14 cellular contexts compared by ENCODE assay signal in genomic region chr10:101311440-101312067, GRCh38. TPM values are rescaled to one million over a fixed set of nuclear protein-coding genes. Genes with fewer than 3 reads are reported as not detected.
DNase-seq lines count a peak whose midpoint lies in the region; ATAC-seq, FAIRE-seq and TF ChIP-seq lines count a peak whose summit lies in the region.
"Had no signal": no experiment of that assay in that cellular context is flagged by ENCODE, and none has a peak within 500 bp of the region (broad histone marks: within the 10 kb centered on the region; RNA-seq: fewer than 3 reads in every experiment).

No MANE protein-coding gene starts in this region.

- peak overlapping the region; percentile 54 for H3K4me3 Mint-ChIP-seq in activated naive CD4-positive, alpha-beta T cell treated with anti-CD3 and anti-CD28 coated beads for 36 hours

- no peaks in the 10 kb centered on the region for H3K9me3 Mint-ChIP-seq in activated naive CD4-positive, alpha-beta T cell treated with anti-CD3 and anti-CD28 coated beads for 36 hours
- H3K9me3 Mint-ChIP-seq in activated naive CD4-positive, alpha-beta T cell treated with anti-CD3 and anti-CD28 coated beads, Interleukin-2, amount 50 U/mL, for 72 hours, result no peaks in the 10 kb centered on the region

- H4K5ac ChIP-seq in H1 (ENCODE audit: insufficient read length, low read depth, low read length) (no peak overlapping the region), mesendoderm (ENCODE audit: low read length) (no peak overlapping the region)

- no peaks in the 10 kb centered on the region for H4K20me1 ChIP-seq in H1 (replicated peaks in 1 of 2; ENCODE audit: control insufficient read depth in 1 of 2, insufficient read depth in 2 of 2, low read length in 2 of 2)
- no peaks in the 10 kb centered on the region for H4K20me1 ChIP-seq in PC-3 (ENCODE audit: low read length)

- H3K18ac ChIP-seq in H1 (ENCODE audit: extremely low read depth, low read length), result no peak overlapping the region
- H3K18ac ChIP-seq in mesendoderm (ENCODE audit: low read length), result no peak overlapping the region

- in situ Hi-C loops in ACHN (cut with HindIII; ENCODE audit: low pct_ligation_motif_present, low pct_unique_long_range_greater_than_20kb, low sequenced_read_pairs), result no loop called here

- H2BK120ac ChIP-seq in H1 (replicated peaks; ENCODE audit: low read depth, low read length), result no peak overlapping the region
- H2BK120ac ChIP-seq in mesendoderm (ENCODE audit: low read depth, low read length), result no peak overlapping the region

- no TSS peak for BruUV-seq in PC-3 (replicated peaks; lab: Mats Ljungman, UMichigan)

- H3K4ac ChIP-seq in H1 (replicated peaks; ENCODE audit: insufficient read length, low read depth, low read length) (peak overlapping the region; percentile 21), mesendoderm (ENCODE audit: low read depth, low read length) (no peak overlapping the region)

- H3K23ac ChIP-seq in H1 (ENCODE audit: insufficient read length) (no peak overlapping the region), mesendoderm (ENCODE audit: low read length) (no peak overlapping the region)

- 64% methylated on average over 11 of the region's 11 CpGs; no CpG with 5 or more reads in 1 of the 2 experiments for WGBS in H1 (ENCODE audit: extremely low coverage in 1 of 2, insufficient coverage in 1 of 2, insufficient read length in 1 of 2, insufficient replicate concordance in 2 of 2, low coverage in 1 of 2, low lambda C conversion rate in 2 of 2, missing lambda C conversion rate in 1 of 2), 2 experiments
- no CpG with 5 or more reads among the region's 11 CpGs for WGBS in mesendoderm (ENCODE audit: extremely low coverage, insufficient coverage, low lambda C conversion rate)
- WGBS in thyroid gland, 2 donors, result 24 to 27% methylated on average over 10 to 11 of the region's 11 CpGs

- no peak overlapping the region for H2BK5ac ChIP-seq in H1 (ENCODE audit: low read depth, low read length)
- H2BK5ac ChIP-seq in mesendoderm (ENCODE audit: low read length), result no peak overlapping the region

- H3K79me1 ChIP-seq in H1 (ENCODE audit: low read depth, low read length) (no peaks in the 10 kb centered on the region), mesendoderm (ENCODE audit: low read length) (no peaks in the 10 kb centered on the region)

- TF ChIP-seq POLR2A in H1 (IDR thresholded peaks at IDR 0.05; ENCODE audit: control extremely low read depth in 1 of 2, low read depth in 2 of 2, low read length in 2 of 2) (no peak; a peak in 1 of 3 replicates), thyroid gland (IDR thresholded peaks at IDR 0.05) (no peak)

- peak overlapping the region in 2 of 4 experiments; percentile 23 to 49; a peak in 5 of 8 replicates for H3K4me3 ChIP-seq in H1 (ENCODE audit: extremely low read depth in 1 of 4, insufficient read depth in 2 of 4, low read depth in 3 of 4, low read length in 4 of 4)
- H3K4me3 ChIP-seq in mesendoderm (ENCODE audit: low read length), result no peak overlapping the region
- no peak overlapping the region for H3K4me3 ChIP-seq in thyroid gland (replicated peaks in 1 of 3)
- H3K4me3 ChIP-seq in PC-3 (ENCODE audit: low read length), result no peak overlapping the region
- H3K4me3 ChIP-seq: A549, GM12878, suprapubic skin had no signal

- intact Hi-C loops in activated naive CD4-positive, alpha-beta T cell treated with anti-CD3 and anti-CD28 coated beads for 36 hours (cut with micrococcal nuclease), result no loop called here
- intact Hi-C loops in thyroid gland (cut with DNase I), result no loop called here
- intact Hi-C loops in PC-3 (cut with micrococcal nuclease), result no loop called here

- no peaks in the 10 kb centered on the region for H3K23me2 ChIP-seq in H1 (ENCODE audit: low read depth, low read length)

- H2BK15ac ChIP-seq in H1 (ENCODE audit: low read length) (no peak overlapping the region), mesendoderm (replicated peaks; ENCODE audit: low read depth) (no peak overlapping the region)

- H3K27ac ChIP-seq in H1 (ENCODE audit: low read depth, low read length), result no peak overlapping the region
- H3K27ac ChIP-seq in mesendoderm (ENCODE audit: low read depth, low read length), result no peak overlapping the region
- H3K27ac ChIP-seq in thyroid gland, result no peak overlapping the region
- H3K27ac ChIP-seq in PC-3 (ENCODE audit: low read length), result no peak overlapping the region
- H3K27ac ChIP-seq: A549, brain microvascular endothelial cell, RWPE1, suprapubic skin had no signal

- POLR2A ChIA-PET in H1 (lab: Charles Lee; ENCODE audit: partially characterized antibody) (interaction anchor here (1.6 to 2.5 kb wide), 3 partner anchors 9 to 42 kb away, joined by 3 to 8 read pairs (median 8); partner anchors contain the start of gene BTRC), PC-3 (lab: Charles Lee; ENCODE audit: unreplicated experiment) (no interaction called here)

- no peak overlapping the region for H2BK20ac ChIP-seq in H1 (ENCODE audit: low read length)

- no peak overlapping the region for H3K27ac Mint-ChIP-seq in activated naive CD4-positive, alpha-beta T cell treated with anti-CD3 and anti-CD28 coated beads for 36 hours
- no peak overlapping the region for H3K27ac Mint-ChIP-seq in activated naive CD4-positive, alpha-beta T cell treated with anti-CD3 and anti-CD28 coated beads, Interleukin-2, amount 50 U/mL, for 72 hours

- no peak overlapping the region for H4K91ac ChIP-seq in H1 (replicated peaks; ENCODE audit: insufficient read length, low read length)

- H3K9me2 ChIP-seq in PC-3 (replicated peaks; ENCODE audit: low read length), result no peaks in the 10 kb centered on the region

- no peak overlapping the region for H3K56ac ChIP-seq in H1 (replicated peaks; ENCODE audit: insufficient read length, low read depth, low read length)
- peak overlapping the region; percentile 72 for H3K56ac ChIP-seq in mesendoderm (ENCODE audit: low read length)

- no peak overlapping the region for H4K8ac ChIP-seq in H1 (ENCODE audit: extremely low read depth, insufficient read depth, low read length)
- H4K8ac ChIP-seq in mesendoderm (ENCODE audit: low read depth, low read length), result no peak overlapping the region

- H2AFZ ChIP-seq in H1 (ENCODE audit: low read length), result peak overlapping the region; percentile 73; the same call in 1 of the 2 replicates
- H2AFZ ChIP-seq in PC-3 (ENCODE audit: low read length), result no peak overlapping the region

- no peak for TF ChIP-seq EP300 in H1 (IDR thresholded peaks at IDR 0.05; ENCODE audit: borderline replicate concordance in 1 of 2, low read depth in 2 of 2, low read length in 2 of 2)

- H3K14ac ChIP-seq in H1 (ENCODE audit: insufficient read length), result no peak overlapping the region

- H3K4me1 Mint-ChIP-seq in activated naive CD4-positive, alpha-beta T cell treated with anti-CD3 and anti-CD28 coated beads for 36 hours (ENCODE audit: low read depth), result peaks cover 9% of the 10 kb centered on the region

- no peak for ATAC-seq in activated naive CD4-positive, alpha-beta T cell treated with anti-CD3 and anti-CD28 coated beads, Interleukin-2, amount 50 U/mL, for 72 hours
- ATAC-seq in GM21529 (IDR thresholded peaks at IDR 0.05; ENCODE audit: unreplicated experiment) (no peak), PC-3 (no peak)
- ATAC-seq: GM12878 had no signal

- H3K36me3 ChIP-seq in H1 (ENCODE audit: control insufficient read depth in 2 of 4, insufficient read depth in 4 of 4, low read length in 3 of 4), result no peaks in the 10 kb centered on the region
- H3K36me3 ChIP-seq in mesendoderm (ENCODE audit: control insufficient read depth, insufficient read depth, low read length), result no peaks in the 10 kb centered on the region
- no peaks in the 10 kb centered on the region for H3K36me3 ChIP-seq in thyroid gland
- no peaks in the 10 kb centered on the region for H3K36me3 ChIP-seq in PC-3 (ENCODE audit: low read depth, low read length)
- H3K36me3 ChIP-seq: brain microvascular endothelial cell, suprapubic skin had no signal

- H3F3A ChIP-seq in PC-3 (ENCODE audit: low read length, unreplicated experiment), result no peaks in the 10 kb centered on the region

- H3K36me3 Mint-ChIP-seq in activated naive CD4-positive, alpha-beta T cell treated with anti-CD3 and anti-CD28 coated beads for 36 hours (ENCODE audit: low read depth), result no peaks in the 10 kb centered on the region
- H3K36me3 Mint-ChIP-seq in activated naive CD4-positive, alpha-beta T cell treated with anti-CD3 and anti-CD28 coated beads, Interleukin-2, amount 50 U/mL, for 72 hours, result peaks cover 5% of the 10 kb centered on the region in 2 donors

- CTCF ChIA-PET in activated naive CD4-positive, alpha-beta T cell treated with anti-CD3 and anti-CD28 coated beads for 36 hours (lab: Charles Lee), result interaction anchor here (0.7 to 1.0 kb wide), 3 partner anchors 10 to 130 kb away, joined by 3 to 5 read pairs (median 3); no protein-coding TSS in a partner anchor
- CTCF ChIA-PET in H1 (lab: Charles Lee; ENCODE audit: partially characterized antibody), result interaction anchor here (0.8 to 19.2 kb wide), 10 partner anchors 9 to 259 kb away, joined by 3 to 417 read pairs (median 10); no protein-coding TSS in a partner anchor
- CTCF ChIA-PET in PC-3 (lab: Charles Lee), result no interaction called here

- H2AK5ac ChIP-seq in H1 (ENCODE audit: low read depth, low read length) (no peak overlapping the region), mesendoderm (ENCODE audit: low read length) (no peak overlapping the region)

- DNase-seq in activated naive CD4-positive, alpha-beta T cell treated with anti-CD3 and anti-CD28 coated beads for 36 hours, result no peak
- DNase-seq in activated naive CD4-positive, alpha-beta T cell treated with anti-CD3 and anti-CD28 coated beads, Interleukin-2, amount 50 U/mL, for 72 hours (ENCODE audit: low spot score in 2 of 2), result no peak
- no peak for DNase-seq in H1 (ENCODE audit: low read depth in 1 of 2, low spot score in 2 of 2)
- DNase-seq in mesendoderm, result no peak
- peak; percentile 42 to 45 for DNase-seq in thyroid gland
- no peak for DNase-seq in ACHN
- no peak for DNase-seq in PC-3
- DNase-seq: brain microvascular endothelial cell, islet precursor cell had no signal

- peaks cover 39% of the 10 kb centered on the region for H3K27me3 Mint-ChIP-seq in activated naive CD4-positive, alpha-beta T cell treated with anti-CD3 and anti-CD28 coated beads for 36 hours (ENCODE audit: low read depth)

- H3K9ac ChIP-seq in H1 (replicated peaks in 1 of 4; ENCODE audit: extremely low read depth in 1 of 4, low read depth in 3 of 4, low read length in 3 of 4) (no peak overlapping the region), mesendoderm (ENCODE audit: low read length) (peak overlapping the region; percentile 36), PC-3 (ENCODE audit: low read length) (no peak overlapping the region)

- peak overlapping the region; percentile 48 to 95 for H3K4me2 ChIP-seq in H1 (ENCODE audit: insufficient read depth in 1 of 2, low read depth in 2 of 2, low read length in 2 of 2)
- peak overlapping the region; percentile 44 for H3K4me2 ChIP-seq in mesendoderm (ENCODE audit: low read length)
- H3K4me2 ChIP-seq in PC-3 (ENCODE audit: low read length), result no peak overlapping the region
- H3K4me2 ChIP-seq: A549 had no signal

- H2BK12ac ChIP-seq in H1 (ENCODE audit: low read depth, low read length), result 0 out of 2 replicates have a peak overlapping the region, but pooled peaks have one; percentile 17

- TF ChIP-seq RAD21 in H1 (IDR thresholded peaks at IDR 0.05 in 1 of 2, conservative IDR thresholded peaks at IDR 0.05 in 1 of 2; ENCODE audit: low read depth in 2 of 2, low read length in 2 of 2), result no peak

- H3K79me2 ChIP-seq in H1 (ENCODE audit: control insufficient read depth in 1 of 2, insufficient read depth in 2 of 2, low read length in 2 of 2), result no peaks in the 10 kb centered on the region
- H3K79me2 ChIP-seq in mesendoderm (ENCODE audit: control insufficient read depth, insufficient read depth, low read length), result no peaks in the 10 kb centered on the region
- no peaks in the 10 kb centered on the region for H3K79me2 ChIP-seq in PC-3 (ENCODE audit: low read length)

- TF ChIP-seq CTCF in H1 (IDR thresholded peaks at IDR 0.05; ENCODE audit: control extremely low read depth in 1 of 3, insufficient read depth in 1 of 3, low read depth in 1 of 3, low read length in 3 of 3) (no peak), thyroid gland (IDR thresholded peaks at IDR 0.05) (no peak), PC-3 (conservative IDR thresholded peaks at IDR 0.05; ENCODE audit: low read depth, low read length) (no peak)

- H3K9me3 ChIP-seq in H1 (ENCODE audit: insufficient read depth in 2 of 2, low read depth in 1 of 2, low read length in 1 of 2), result no peaks in the 10 kb centered on the region
- no peaks in the 10 kb centered on the region for H3K9me3 ChIP-seq in thyroid gland
- H3K9me3 ChIP-seq in PC-3 (ENCODE audit: low read length), result no peaks in the 10 kb centered on the region
- H3K9me3 ChIP-seq: A549, suprapubic skin had no signal

- H3K27me3 ChIP-seq in H1 (replicated peaks in 1 of 4; ENCODE audit: control insufficient read depth in 3 of 4, extremely low read depth in 1 of 4, insufficient read depth in 3 of 4, low read length in 3 of 4), result no peaks in the 10 kb centered on the region; a peak in 1 of 7 replicates
- no peaks in the 10 kb centered on the region for H3K27me3 ChIP-seq in mesendoderm (ENCODE audit: insufficient read depth, low read length, poor library complexity)
- H3K27me3 ChIP-seq in thyroid gland, result no peaks in the 10 kb centered on the region
- peaks cover 10% of the 10 kb centered on the region; the same call in 1 of the 2 replicates for H3K27me3 ChIP-seq in PC-3 (ENCODE audit: low read length)

- H3K4me1 ChIP-seq in H1 (replicated peaks in 1 of 4; ENCODE audit: control insufficient read depth in 3 of 4, insufficient read depth in 4 of 4, low read length in 3 of 4) (peaks cover 0 to 13% (median 3%) of the 10 kb centered on the region in 4 experiments; a peak in 5 of 7 replicates), mesendoderm (ENCODE audit: control insufficient read depth, low read depth, low read length) (peaks cover 2% of the 10 kb centered on the region), thyroid gland (peaks cover 11 to 20% of the 10 kb centered on the region in 2 donors), PC-3 (ENCODE audit: insufficient read depth, low read length) (no peaks in the 10 kb centered on the region)
- H3K4me1 ChIP-seq: A549 had no signal

- no peak for FAIRE-seq in H1 (lab: Jason Lieb, UNC)
- FAIRE-seq: A549, GM12878 had no signal

RNA-seq across cellular contexts. Expression of gene BTRC, which starts 42.4 kb away (rescaled TPM):
- 10 to 100 TPM; 10.9 to 12.7 TPM for total RNA-seq in activated naive CD4-positive, alpha-beta T cell treated with anti-CD3 and anti-CD28 coated beads for 36 hours
- 10 to 100 TPM; 12.0 to 20.9 TPM for total RNA-seq in activated naive CD4-positive, alpha-beta T cell treated with anti-CD3 and anti-CD28 coated beads, Interleukin-2, amount 50 U/mL, for 72 hours
- total RNA-seq in H1 (2021; fragmentation: NEBNext Ultra II Directional; extraction: Animal tissue kit (Norgen Biotek cat#: 25700)), result 24.7 and 28.1 TPM in 2 replicates
- 8.2 and 9.9 TPM in 2 replicates for polyA plus RNA-seq in H1 (2011; rRNA removed)
- 12.2 TPM for polyA plus RNA-seq in H1 (2011; cell fraction: cytosol; rRNA removed)
- 7.7 TPM for polyA plus RNA-seq in H1 (2011; cell fraction: nucleus; rRNA removed)
- polyA plus RNA-seq in H1 (2012, experiment 1 of 2), result 8.9 to 15.0 TPM (median 11.0 TPM) in 4 replicates
- polyA plus RNA-seq in H1 (2012, experiment 2 of 2), result 1.4 TPM
- 6.5 TPM for polyA plus RNA-seq in H1 (2013, experiment 1 of 2)
- polyA plus RNA-seq in H1 (2013, experiment 2 of 2), result 6.5 TPM
- 29.2 TPM in 2 replicates for polyA minus RNA-seq in H1 (2011; rRNA and poly(A)+ RNA removed)
- 13.4 TPM for polyA minus RNA-seq in H1 (2011; cell fraction: cytosol; rRNA and poly(A)+ RNA removed)
- polyA minus RNA-seq in H1 (2011; cell fraction: nucleus; rRNA and poly(A)+ RNA removed), result 14.2 TPM
- polyA plus RNA-seq in mesendoderm (2013, experiment 1 of 2), result 8.4 TPM
- polyA plus RNA-seq in mesendoderm (2013, experiment 2 of 2), result 8.6 TPM
- total RNA-seq in thyroid gland, result 10 to 100 TPM; 14.5 to 70.4 (median 22.7) TPM
- total RNA-seq in PC-3 (2014; rRNA removed), result 4.4 and 5.7 TPM in 2 replicates

Comparison
In these comparisons a context has a peak if more than half of its experiments do, and no peak if none do; other contexts are left out.
1. DNase-seq: peak in thyroid gland (2 of 2); none in activated naive CD4-positive, alpha-beta T cell treated with anti-CD3 and anti-CD28 coated beads for 36 hours (single experiment), activated naive CD4-positive, alpha-beta T cell treated with anti-CD3 and anti-CD28 coated beads, Interleukin-2, amount 50 U/mL, for 72 hours (0 of 2), H1 (0 of 2), mesendoderm (single experiment), ACHN (single experiment) and PC-3 (single experiment).